24 cellular contexts compared by ENCODE assay signal in the genomic region with DNA sequence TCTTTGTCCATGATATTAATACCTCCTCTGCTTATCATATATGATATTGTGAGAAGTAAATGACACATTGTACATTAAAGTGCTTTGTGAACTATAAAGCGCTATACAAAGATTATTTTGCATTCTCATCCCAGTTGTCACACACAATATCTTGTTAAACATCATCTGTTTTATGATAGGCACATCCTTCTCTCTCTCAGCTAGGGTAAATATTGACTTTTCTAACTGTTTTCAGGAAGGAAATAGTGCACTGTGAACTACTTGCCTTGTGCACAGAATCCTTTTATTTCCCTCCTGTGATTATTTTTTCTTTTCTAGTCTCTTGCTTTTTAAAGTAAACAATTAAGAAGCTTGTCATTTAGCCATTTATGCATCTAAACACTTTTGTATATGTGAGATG.
DNase-seq lines count a peak whose midpoint lies in the region; TF ChIP-seq lines count a peak whose summit lies in the region.
"Had no signal": no experiment of that assay in that cellular context is flagged by ENCODE, and none has a peak within 500 bp of the region (broad histone marks: within the 10 kb centered on the region; RNA-seq: fewer than 3 reads in every experiment).

No MANE protein-coding gene starts in this region.

- TF ChIP-seq CTCF in VCaP (conservative IDR thresholded peaks at IDR 0.05) (no peak), GM13976 (IDR thresholded peaks at IDR 0.05; ENCODE audit: borderline replicate concordance, control extremely low read depth, extremely low read depth, insufficient read depth, missing control alignments) (no peak)

- peak; percentile 10 for DNase-seq in NCI-H748 (lab: John Stamatoyannopoulos, UW; ENCODE audit: unreplicated experiment)
- no peak for DNase-seq in NCI-H748 treated with DMSO at 0.1 percent for 48 hours (lab: John Stamatoyannopoulos, UW)
- peak; percentile 23 for DNase-seq in NCI-H2029 treated with DMSO at 0.1 percent for 48 hours (lab: John Stamatoyannopoulos, UW)
- DNase-seq in nucleus accumbens (lab: John Stamatoyannopoulos, UW): no peak
- DNase-seq in NCI-H1436 (lab: John Stamatoyannopoulos, UW): no peak
- no peak for DNase-seq in GM13976 (ENCODE audit: low spot score)
- DNase-seq: activated CD4-positive, CD25-positive, alpha-beta regulatory T cell; activated CD8-positive, alpha-beta memory T cell treated with anti-CD3 and anti-CD28 coated beads, Interleukin-2, amount 10 ng/mL, durations not matched to agents 7 days and 5 days; activated naive CD4-positive, alpha-beta T cell treated with anti-CD3 and anti-CD28 coated beads, Interleukin-2, amount 10 ng/mL, durations not matched to agents 7 days and 5 days; Caco-2; hypothalamus; KG1; midbrain; naive thymus-derived CD8-positive, alpha-beta T cell; NCI-H187; ovary; retina; SJCRH30; stimulated activated CD4-positive, alpha-beta T cell treated with anti-CD3 and anti-CD28 coated beads, Interleukin-1b, Interleukin-23, amount 100 ng/mL, for 48 hours; stimulated activated CD8-positive, alpha-beta memory T cell treated with anti-CD3 and anti-CD28 coated beads, Interleukin-4, amount 100 ng/mL, for 48 hours; stimulated activated naive CD8-positive, alpha-beta T cell treated with anti-CD3 and anti-CD28 coated beads, Interleukin-15, amount 100 ng/mL, for 72 hours; thyroid gland had no signal

- in situ Hi-C loops in GM13976 (cut with MboI; ENCODE audit: low sequenced_read_pairs, unreplicated experiment): no loop called here

- H3K27ac ChIP-seq in VCaP: peak overlapping the region; percentile 83
- H3K27ac ChIP-seq: BLaER1 treated with 17β-estradiol and CSF1 and Interleukin-3, amounts not matched to agents 10 nM and 100 nM; ovary; SJCRH30; thyroid gland had no signal

Comparison
In these comparisons a context has a peak if more than half of its experiments do, and no peak if none do; other contexts are left out.
1. DNase-seq: peak in NCI-H748 (single experiment) and NCI-H2029 treated with DMSO at 0.1 percent for 48 hours (single experiment); none in NCI-H748 treated with DMSO at 0.1 percent for 48 hours (single experiment), nucleus accumbens (0 of 56), NCI-H1436 (single experiment) and GM13976 (single experiment).